Comparison of ENCODE assay signal across 29 cellular contexts in genomic region chrX:109463729-109464128, GRCh38. TPM values are rescaled to one million over a fixed set of nuclear protein-coding genes. Genes with fewer than 3 reads are reported as not detected.
DNase-seq lines count a peak whose midpoint lies in the region; ATAC-seq, FAIRE-seq and TF ChIP-seq lines count a peak whose summit lies in the region.
"Had no signal": no experiment of that assay in that cellular context is flagged by ENCODE, and none has a peak within 500 bp of the region (broad histone marks: within the 10 kb centered on the region; RNA-seq: fewer than 3 reads in every experiment).

No MANE protein-coding gene starts in this region.

- H3K36me3 ChIP-seq in HEK293 (ENCODE audit: control insufficient read depth in 2 of 2, insufficient read depth in 1 of 2, low read length in 2 of 2): no peaks in the 10 kb centered on the region
- H3K36me3 ChIP-seq in bronchial epithelial cell (ENCODE audit: control insufficient read depth, insufficient read depth, low read length): no peaks in the 10 kb centered on the region
- H3K36me3 ChIP-seq in H7 (replicated peaks; ENCODE audit: control insufficient read depth, insufficient read depth, low read length): no peaks in the 10 kb centered on the region
- H3K36me3 ChIP-seq: BE2C, BLaER1 had no signal

- FAIRE-seq in bronchial epithelial cell (lab: Jason Lieb, UNC): no peak
- FAIRE-seq: A204.1, GM12878, GM12892, GM18507 had no signal

- peaks cover 15% of the 10 kb centered on the region for H3K9me3 Mint-ChIP-seq in osteocyte (ENCODE audit: unreplicated experiment)
- H3K9me3 Mint-ChIP-seq in activated CD4-positive, alpha-beta memory T cell treated with anti-CD3 and anti-CD28 coated beads for 36 hours: no peaks in the 10 kb centered on the region
- H3K9me3 Mint-ChIP-seq: CD4-positive, alpha-beta memory T cell; CD4-positive, CD25-positive, alpha-beta regulatory T cell; CD8-positive, alpha-beta memory T cell had no signal

- no peaks in the 10 kb centered on the region for H3K27me3 Mint-ChIP-seq in osteocyte (ENCODE audit: unreplicated experiment)
- peaks cover 1% of the 10 kb centered on the region for H3K27me3 Mint-ChIP-seq in activated CD4-positive, alpha-beta memory T cell treated with anti-CD3 and anti-CD28 coated beads for 36 hours

- TF ChIP-seq CTCF in HEK293 (tag by site-specific recombination; IDR thresholded peaks at IDR 0.05) (no peak), bronchial epithelial cell (IDR thresholded peaks at IDR 0.05; ENCODE audit: insufficient read depth, low read length, severe bottlenecking) (no peak), foreskin keratinocyte (conservative IDR thresholded peaks at IDR 0.05) (no peak), osteocyte (IDR thresholded peaks at IDR 0.05) (no peak)

- peak overlapping the region; percentile 77 for H3K27ac Mint-ChIP-seq in osteocyte (ENCODE audit: unreplicated experiment)
- H3K27ac Mint-ChIP-seq in activated CD4-positive, alpha-beta memory T cell treated with anti-CD3 and anti-CD28 coated beads for 36 hours: no peak overlapping the region
- H3K27ac Mint-ChIP-seq: CD14-positive monocyte; CD4-positive, alpha-beta memory T cell; CD4-positive, CD25-positive, alpha-beta regulatory T cell; CD8-positive, alpha-beta memory T cell had no signal

- H3K36me3 Mint-ChIP-seq in osteocyte (ENCODE audit: unreplicated experiment): peaks cover 5% of the 10 kb centered on the region
- no peaks in the 10 kb centered on the region for H3K36me3 Mint-ChIP-seq in activated CD4-positive, alpha-beta memory T cell treated with anti-CD3 and anti-CD28 coated beads for 36 hours
- H3K36me3 Mint-ChIP-seq: CD14-positive monocyte; CD4-positive, alpha-beta memory T cell; CD4-positive, CD25-positive, alpha-beta regulatory T cell; CD8-positive, alpha-beta memory T cell had no signal

- peak; percentile 37 for DNase-seq in bronchial epithelial cell (ENCODE audit: low read depth)
- peak in 1 of 2 donors; percentile 35 for DNase-seq in foreskin keratinocyte
- DNase-seq in osteocyte (ENCODE audit: extremely low spot score, unreplicated experiment): no peak
- DNase-seq in H7: no peak
- DNase-seq in Right ventricle myocardium inferior (ENCODE audit: missing footprints): no peak
- no peak for DNase-seq in activated CD4-positive, alpha-beta memory T cell treated with anti-CD3 and anti-CD28 coated beads for 36 hours
- DNase-seq: 8988T; ACHN; BE2C; C1 segment of cervical spinal cord; CD4-positive, alpha-beta memory T cell; CD4-positive, CD25-positive, alpha-beta regulatory T cell; CD8-positive, alpha-beta memory T cell; COR-L47; DMS153; DMS53; DMS79; DND-41; EL; GDM1 had no signal

- no peak overlapping the region for H3K4me3 Mint-ChIP-seq in osteocyte (ENCODE audit: unreplicated experiment)
- no peak overlapping the region for H3K4me3 Mint-ChIP-seq in activated CD4-positive, alpha-beta memory T cell treated with anti-CD3 and anti-CD28 coated beads for 36 hours
- H3K4me3 Mint-ChIP-seq: CD14-positive monocyte; CD4-positive, alpha-beta memory T cell; CD4-positive, CD25-positive, alpha-beta regulatory T cell; CD8-positive, alpha-beta memory T cell had no signal

- H3K4me1 Mint-ChIP-seq in osteocyte (ENCODE audit: unreplicated experiment): peaks cover 15% of the 10 kb centered on the region
- H3K4me1 Mint-ChIP-seq in activated CD4-positive, alpha-beta memory T cell treated with anti-CD3 and anti-CD28 coated beads for 36 hours (ENCODE audit: low read depth): no peaks in the 10 kb centered on the region
- H3K4me1 Mint-ChIP-seq: CD14-positive monocyte; CD4-positive, alpha-beta memory T cell; CD4-positive, CD25-positive, alpha-beta regulatory T cell; CD8-positive, alpha-beta memory T cell had no signal

- no peaks in the 10 kb centered on the region for H3K4me1 ChIP-seq in HEK293 (ENCODE audit: control insufficient read depth, insufficient read depth, low read length)
- no peaks in the 10 kb centered on the region for H3K4me1 ChIP-seq in foreskin keratinocyte
- H3K4me1 ChIP-seq: BE2C, BLaER1 had no signal

- CTCF ChIA-PET in HEK293 (lab: Yijun Ruan, JAX): interaction anchor here (2.8 kb wide), 1 partner anchor 11 kb away, joined by 20 read pairs; no protein-coding TSS in a partner anchor
- CTCF ChIA-PET in activated CD4-positive, alpha-beta memory T cell treated with anti-CD3 and anti-CD28 coated beads for 36 hours (lab: Charles Lee): no interaction called here

- intact Hi-C loops in Right ventricle myocardium inferior (cut with DNase I): no loop called here
- intact Hi-C loops in activated CD4-positive, alpha-beta memory T cell treated with anti-CD3 and anti-CD28 coated beads for 36 hours (cut with micrococcal nuclease): no loop called here

- POLR2A ChIA-PET in HEK293 (lab: Yijun Ruan, JAX): no interaction called here
- POLR2A ChIA-PET in activated CD4-positive, alpha-beta memory T cell treated with anti-CD3 and anti-CD28 coated beads for 36 hours (lab: Charles Lee): no interaction called here

- H3K4me3 ChIP-seq in HEK293 (ENCODE audit: low read depth, low read length): no peak overlapping the region
- H3K4me3 ChIP-seq in bronchial epithelial cell (ENCODE audit: low read depth, low read length): no peak overlapping the region
- H3K4me3 ChIP-seq in H7 (ENCODE audit: insufficient read depth, low read depth, low read length): no peak overlapping the region
- H3K4me3 ChIP-seq: BLaER1, GM12878 had no signal

- peak; percentile 26 for ATAC-seq in foreskin keratinocyte
- ATAC-seq in Right ventricle myocardium inferior: no peak
- ATAC-seq in HG03025 (IDR thresholded peaks at IDR 0.05; ENCODE audit: low FRiP score, unreplicated experiment): no peak
- ATAC-seq: GM12878 had no signal

- H3K27me3 ChIP-seq in bronchial epithelial cell (ENCODE audit: control insufficient read depth, insufficient read depth, low read length) (no peaks in the 10 kb centered on the region), foreskin keratinocyte (no peaks in the 10 kb centered on the region), H7 (ENCODE audit: control insufficient read depth, insufficient read depth, low read length) (no peaks in the 10 kb centered on the region)
- H3K27me3 ChIP-seq: BE2C had no signal

- H3K27ac ChIP-seq in HEK293 (ENCODE audit: extremely low read depth, low read depth, low read length): no peak overlapping the region
- no peak overlapping the region for H3K27ac ChIP-seq in foreskin keratinocyte
- H3K27ac ChIP-seq: BLaER1 had no signal

- 0 out of 2 replicates have a peak, but pooled peaks cover 2% of the 10 kb centered on the region for H3K9me3 ChIP-seq in HEK293 (ENCODE audit: control insufficient read depth, insufficient read depth, low read depth, low read length)
- H3K9me3 ChIP-seq: BE2C, BLaER1 had no signal

TF ChIP-seq in HEK293, 187 proteins besides CTCF, POLR2A, EP300 and RAD21:
- TF ChIP-seq ZNF544 (tag by site-specific recombination; IDR thresholded peaks at IDR 0.05): no peak
- TF ChIP-seq KLF1 (tag by site-specific recombination; IDR thresholded peaks at IDR 0.05): no peak
- TF ChIP-seq PRDM1 (tag by site-specific recombination; IDR thresholded peaks at IDR 0.05): no peak
- no peak for TF ChIP-seq ZNF629 (tag by site-specific recombination; IDR thresholded peaks at IDR 0.05)
- TF ChIP-seq ZNF521 (tag by site-specific recombination; IDR thresholded peaks at IDR 0.05): no peak
- peak; percentile 65 for TF ChIP-seq ATF2 (tag by site-specific recombination; IDR thresholded peaks at IDR 0.05; ENCODE audit: low read depth)

RNA-seq across cellular contexts. Expression of gene GUCY2F, which starts 18.2 kb away (rescaled TPM):
- under 0.01 TPM in 1 of 2 replicates, not detected in the other for total RNA-seq in bronchial epithelial cell
- not detected in 2 replicates for total RNA-seq in foreskin keratinocyte
- not detected in 2 replicates for polyA plus RNA-seq in foreskin keratinocyte
- not detected in 2 replicates for total RNA-seq in osteocyte
- 0.03 and 0.22 TPM in 2 replicates for total RNA-seq in H7 (2014; rRNA removed; shearing (Covaris generic))
- not detected for total RNA-seq in Right ventricle myocardium inferior
- not detected for total RNA-seq in activated CD4-positive, alpha-beta memory T cell treated with anti-CD3 and anti-CD28 coated beads for 36 hours
- total RNA-seq: CD4-positive, alpha-beta memory T cell; CD4-positive, CD25-positive, alpha-beta regulatory T cell; CD8-positive, alpha-beta memory T cell; G401; GM12878 had no signal
- polyA plus RNA-seq: CD14-positive monocyte; CD4-positive, alpha-beta memory T cell; CD4-positive, CD25-positive, alpha-beta regulatory T cell; CD8-positive, alpha-beta memory T cell; GM12878 had no signal
